Comparison of ENCODE assay signal across 23 cellular contexts in the genomic region with DNA sequence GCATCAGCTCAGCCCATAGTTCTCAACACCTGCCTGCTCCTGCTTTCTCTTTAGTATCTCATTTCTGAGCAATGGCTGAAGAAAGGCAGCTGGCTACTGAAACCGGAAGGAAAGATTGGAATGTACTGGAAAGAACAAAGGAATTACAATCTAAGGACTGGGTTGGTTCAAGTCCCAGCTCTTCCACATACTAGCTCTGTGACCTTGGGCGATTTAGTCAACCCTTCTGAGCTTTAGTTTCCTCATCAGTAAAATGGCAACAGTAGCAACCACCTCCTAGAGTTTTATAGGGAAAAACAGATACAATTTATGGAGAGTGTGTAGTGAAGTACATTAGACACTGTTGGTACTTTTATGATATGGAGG.
DNase-seq lines count a peak whose midpoint lies in the region; ATAC-seq, FAIRE-seq and TF ChIP-seq lines count a peak whose summit lies in the region.
"Had no signal": no experiment of that assay in that cellular context is flagged by ENCODE, and none has a peak within 500 bp of the region (broad histone marks: within the 10 kb centered on the region; RNA-seq: fewer than 3 reads in every experiment).

No MANE protein-coding gene starts in this region.

- dilution Hi-C loops in keratinocyte (cut with MboI; ENCODE audit: extremely low pct_ligation_motif_present, low sequenced_read_pairs), result no loop called here

- H3K4me3 Mint-ChIP-seq in endothelial cell (ENCODE audit: unreplicated experiment), result no peak overlapping the region
- H3K4me3 Mint-ChIP-seq: CD8-positive, alpha-beta T cell had no signal

- H3K36me3 Mint-ChIP-seq in endothelial cell (ENCODE audit: low read depth, unreplicated experiment), result no peaks in the 10 kb centered on the region
- H3K36me3 Mint-ChIP-seq: CD8-positive, alpha-beta T cell had no signal

- ATAC-seq in GM19397 (IDR thresholded peaks at IDR 0.05; ENCODE audit: unreplicated experiment), result no peak
- ATAC-seq: CD8-positive, alpha-beta T cell; Right ventricle myocardium inferior had no signal

- FAIRE-seq in bronchial epithelial cell (lab: Jason Lieb, UNC) (no peak), keratinocyte (lab: Jason Lieb, UNC) (no peak)

- H3K36me3 ChIP-seq in bronchial epithelial cell (ENCODE audit: control insufficient read depth, insufficient read depth, low read length), result no peaks in the 10 kb centered on the region
- H3K36me3 ChIP-seq in keratinocyte (ENCODE audit: control insufficient read depth in 2 of 2, extremely low read depth in 1 of 2, insufficient read depth in 2 of 2, low read length in 2 of 2), result no peaks in the 10 kb centered on the region
- H3K36me3 ChIP-seq in testis (ENCODE audit: low read depth, missing control alignments), result no peaks in the 10 kb centered on the region
- H3K36me3 ChIP-seq: SJSA1 had no signal

- no peak for TF ChIP-seq CTCF in bronchial epithelial cell (IDR thresholded peaks at IDR 0.05; ENCODE audit: insufficient read depth, low read length, severe bottlenecking)
- no peak for TF ChIP-seq CTCF in keratinocyte (optimal IDR thresholded peaks at IDR 0.05 in 1 of 3, IDR thresholded peaks at IDR 0.05 in 1 of 3, conservative IDR thresholded peaks at IDR 0.05 in 1 of 3; ENCODE audit: extremely low read depth in 1 of 3, insufficient read depth in 2 of 3, low read length in 3 of 3)
- no peak for TF ChIP-seq CTCF in testis (IDR thresholded peaks at IDR 0.05)
- TF ChIP-seq CTCF in endothelial cell (IDR thresholded peaks at IDR 0.05; ENCODE audit: unreplicated experiment), result no peak

- no peak overlapping the region for H2AFZ ChIP-seq in keratinocyte (ENCODE audit: control insufficient read depth, low read length)

- H4K20me1 ChIP-seq in keratinocyte (ENCODE audit: control insufficient read depth, extremely low read depth, insufficient read depth, low read length), result no peaks in the 10 kb centered on the region

- no peak overlapping the region for H3K9ac ChIP-seq in keratinocyte (ENCODE audit: control insufficient read depth, extremely low read depth, insufficient read depth, low read length)
- H3K9ac ChIP-seq: KMS-11 had no signal

- no peak overlapping the region for H3K27ac ChIP-seq in keratinocyte (ENCODE audit: control insufficient read depth, insufficient read depth, low read length)
- H3K27ac ChIP-seq in testis, result no peak overlapping the region
- H3K27ac ChIP-seq: 22Rv1, KMS-11, SJSA1 had no signal

- H3K9me3 ChIP-seq in keratinocyte (ENCODE audit: control insufficient read depth, low read depth, low read length), result no peaks in the 10 kb centered on the region
- H3K9me3 ChIP-seq in testis, result no peaks in the 10 kb centered on the region
- H3K9me3 ChIP-seq: SJSA1 had no signal

- TF ChIP-seq POLR2A in testis (IDR thresholded peaks at IDR 0.05), result no peak

- intact Hi-C loops in testis (cut with DNase I; ENCODE audit: low total_unique reads), result no loop called here

- peaks cover 6% of the 10 kb centered on the region for H3K4me1 Mint-ChIP-seq in endothelial cell (ENCODE audit: unreplicated experiment)

- no peak overlapping the region for H3K4me3 ChIP-seq in bronchial epithelial cell (ENCODE audit: low read depth, low read length)
- no peak overlapping the region for H3K4me3 ChIP-seq in keratinocyte (ENCODE audit: control insufficient read depth in 2 of 3, extremely low read depth in 1 of 3, insufficient read depth in 2 of 3, low read depth in 1 of 3, low read length in 3 of 3)
- no peak overlapping the region for H3K4me3 ChIP-seq in testis
- H3K4me3 ChIP-seq: SJSA1 had no signal

- H3K9me3 Mint-ChIP-seq in endothelial cell (ENCODE audit: unreplicated experiment), result no peaks in the 10 kb centered on the region
- H3K9me3 Mint-ChIP-seq: CD8-positive, alpha-beta T cell had no signal

- no peak overlapping the region for H3K27ac Mint-ChIP-seq in endothelial cell (ENCODE audit: unreplicated experiment)
- H3K27ac Mint-ChIP-seq: CD8-positive, alpha-beta T cell had no signal

- no peaks in the 10 kb centered on the region for H3K79me2 ChIP-seq in keratinocyte (ENCODE audit: control insufficient read depth, insufficient read depth, low read length)

- no peaks in the 10 kb centered on the region for H3K9me1 ChIP-seq in keratinocyte (ENCODE audit: control insufficient read depth, extremely low read depth, insufficient read depth, low read length)

- no peaks in the 10 kb centered on the region for H3K27me3 ChIP-seq in bronchial epithelial cell (ENCODE audit: control insufficient read depth, insufficient read depth, low read length)
- H3K27me3 ChIP-seq in keratinocyte (ENCODE audit: control insufficient read depth, extremely low read depth, insufficient read depth, low read length), result no peaks in the 10 kb centered on the region
- no peaks in the 10 kb centered on the region for H3K27me3 ChIP-seq in testis
- H3K27me3 ChIP-seq: SJSA1 had no signal

- peak overlapping the region; percentile 23 for H3K4me2 ChIP-seq in keratinocyte (ENCODE audit: control insufficient read depth, extremely low read depth, insufficient read depth, low read depth, low read length)
- H3K4me2 ChIP-seq: KMS-11 had no signal

- peaks cover 4% of the 10 kb centered on the region for H3K27me3 Mint-ChIP-seq in endothelial cell (ENCODE audit: unreplicated experiment)

- DNase-seq in DMS79 treated with DMSO at 0.1 percent for 48 hours (lab: John Stamatoyannopoulos, UW), result peak; percentile 34
- DNase-seq in DMS79 (lab: John Stamatoyannopoulos, UW), result no peak
- peak; percentile 11 for DNase-seq in bronchial epithelial cell (ENCODE audit: low read depth)
- DNase-seq in keratinocyte (ENCODE audit: low read depth, low spot score), result no peak
- peak; percentile 52 for DNase-seq in testis
- no peak for DNase-seq in endothelial cell (ENCODE audit: low spot score)
- no peak for DNase-seq in activated effector memory CD4-positive, alpha-beta T cell treated with anti-CD3 and anti-CD28 coated beads, Interleukin-2, amount 50 U/mL, for 16 hours
- DNase-seq: ACHN; C1 segment of cervical spinal cord; CD8-positive, alpha-beta T cell; DMS153; EL; GF-D8; NCI-H1105; NCI-H1694; NCI-H2081 treated with DMSO at 0.1 percent for 48 hours; NCI-H446; NCI-H526 had no signal

- WGBS in testis, 2 donors, result 24 to 56% methylated on average over 2 of the region's 2 CpGs

- peaks cover 45% of the 10 kb centered on the region for H3K4me1 ChIP-seq in keratinocyte (ENCODE audit: control insufficient read depth, extremely low read depth, insufficient read depth, low read length)
- peaks cover 6% of the 10 kb centered on the region for H3K4me1 ChIP-seq in testis
- H3K4me1 ChIP-seq: SJSA1 had no signal

Comparison
In these comparisons a context has a peak if more than half of its experiments do, and no peak if none do; other contexts are left out.
1. DNase-seq: peak in DMS79 treated with DMSO at 0.1 percent for 48 hours (single experiment), bronchial epithelial cell (single experiment) and testis (single experiment); none in DMS79 (single experiment), keratinocyte (single experiment), endothelial cell (single experiment) and activated effector memory CD4-positive, alpha-beta T cell treated with anti-CD3 and anti-CD28 coated beads, Interleukin-2, amount 50 U/mL, for 16 hours (single experiment).